Comparison of ENCODE assay signal across 11 cellular contexts in genomic region chr17:36115649-36115977, GRCh38. TPM values are rescaled to one million over a fixed set of nuclear protein-coding genes. Genes with fewer than 3 reads are reported as not detected.
"Had no signal": no experiment of that assay in that cellular context is flagged by ENCODE, and none has a peak within 500 bp of the region (broad histone marks: within the 10 kb centered on the region; RNA-seq: fewer than 3 reads in every experiment).

No MANE protein-coding gene starts in this region.

RNA-seq across cellular contexts. Expression of gene CCL4, which starts 12.0 kb away (rescaled TPM):
- total RNA-seq: ascending aorta, body of pancreas, chondrocyte had no signal

RNA-seq across cellular contexts. Expression of gene CCL3, which starts 25.7 kb away (rescaled TPM):
- total RNA-seq: ascending aorta, body of pancreas, chondrocyte had no signal

RNA-seq across cellular contexts. Expression of gene CCL18, which starts 51.5 kb away (rescaled TPM):
- total RNA-seq: activated CD4-positive, alpha-beta memory T cell treated with anti-CD3 and anti-CD28 coated beads, Interleukin-2, amount 10 ng/mL, durations not matched to agents 7 days and 5 days; activated CD4-positive, alpha-beta T cell treated with anti-CD3 and anti-CD28 coated beads for 36 hours; activated CD4-positive, alpha-beta T cell treated with anti-CD3 and anti-CD28 coated beads, Interleukin-2, amount 10 ng/mL, durations not matched to agents 7 days and 5 days; activated CD8-positive, alpha-beta memory T cell treated with anti-CD3 and anti-CD28 coated beads, Interleukin-2, amount 10 ng/mL, durations not matched to agents 7 days and 5 days; activated CD8-positive, alpha-beta T cell treated with anti-CD3 and anti-CD28 coated beads, Interleukin-2, amount 10 ng/mL, durations not matched to agents 7 days and 5 days; activated naive CD8-positive, alpha-beta T cell treated with anti-CD3 and anti-CD28 coated beads, Interleukin-2, amount 10 ng/mL, durations not matched to agents 7 days and 5 days; activated T-helper 2 cell treated with anti-CD3 and anti-CD28 coated beads, Interferon-gamma antibody, Interleukin-2, Interleukin-4, amounts not matched to agents 10 μg/mL and 5 μg/mL and 100 μg/mL, durations not matched to agents 14 hours and 24 hours and 36 hours; ascending aorta; body of pancreas; chondrocyte; WTC11 had no signal
